ENCODE assay signal across 1 cellular context in genomic region chr2:102788216-102788879, GRCh38.
TF ChIP-seq lines count a peak whose summit lies in the region.

No MANE protein-coding gene starts in this region.

TF ChIP-seq in HepG2, 621 proteins besides CTCF, POLR2A, EP300 and RAD21 (continued from another document):
- TF ChIP-seq ZBTB44 (CRISPR knock-in tag; IDR thresholded peaks at IDR 0.05) (no peak), ATF2 (CRISPR knock-in tag; IDR thresholded peaks at IDR 0.05) (no peak), RFX3 (CRISPR knock-in tag; IDR thresholded peaks at IDR 0.05) (no peak), FOXK2 (IDR thresholded peaks at IDR 0.05) (no peak), NFIB (CRISPR knock-in tag; IDR thresholded peaks at IDR 0.05; ENCODE audit: borderline replicate concordance) (no peak), THAP7 (CRISPR knock-in tag; IDR thresholded peaks at IDR 0.05) (no peak), ZNF597 (CRISPR knock-in tag; IDR thresholded peaks at IDR 0.05) (no peak), ZNF383 (CRISPR knock-in tag; IDR thresholded peaks at IDR 0.05; ENCODE audit: borderline replicate concordance) (no peak), GATAD1 (CRISPR knock-in tag; IDR thresholded peaks at IDR 0.05) (no peak), ZNF263 (CRISPR knock-in tag; IDR thresholded peaks at IDR 0.05) (peak; percentile 55; the same call in 1 of the 2 replicates), SP2 (CRISPR knock-in tag; IDR thresholded peaks at IDR 0.05) (no peak)
